ENCODE assay signal across 28 cellular contexts in the genomic region with DNA sequence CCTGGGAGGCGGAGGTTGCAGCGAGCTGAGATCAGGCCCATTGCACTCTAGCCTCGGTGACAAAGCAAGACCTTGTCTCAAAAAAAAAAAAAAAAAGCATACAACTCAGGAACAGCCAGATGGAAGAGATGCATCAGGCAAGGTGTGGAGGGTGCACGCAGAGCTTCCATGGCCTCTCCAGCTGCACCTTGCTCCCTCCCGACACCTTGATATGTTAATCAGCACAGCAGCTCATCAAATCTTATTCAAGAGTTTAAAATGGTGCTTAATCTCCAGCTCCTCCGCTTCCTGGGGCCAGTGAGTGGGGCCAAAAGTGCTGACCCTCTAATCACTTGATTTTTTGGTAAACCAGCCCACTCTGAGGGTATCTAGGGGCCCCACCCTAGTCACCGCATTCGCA.
"Had no signal": no experiment of that assay in that cellular context is flagged by ENCODE, and none has a peak within 500 bp of the region (broad histone marks: within the 10 kb centered on the region; RNA-seq: fewer than 3 reads in every experiment).

No MANE protein-coding gene starts in this region.

- H3K4me3 ChIP-seq: stomach, suprapubic skin, testis, thoracic aorta, thyroid gland, tibial artery, tibial nerve, transverse colon, upper lobe of left lung, upper lobe of right lung, uterus, vagina had no signal

- H3K36me3 Mint-ChIP-seq: stimulated activated effector memory CD8-positive, alpha-beta T cell treated with anti-CD3 and anti-CD28 coated beads, Interleukin-12 subunit alpha, Interleukin-12 subunit beta, amount 100 ng/mL, for 72 hours; stimulated activated memory B cell treated with anti-CD40 and anti-IgM and Interleukin-4, amounts not matched to agents 10 μg/mL and 1 μg/mL and 100 μg/mL, for 72 hours; type B pancreatic cell had no signal

- H3K9me3 ChIP-seq: stomach, suprapubic skin, testis, thoracic aorta, thyroid gland, tibial artery, tibial nerve, transverse colon, upper lobe of left lung, upper lobe of right lung, uterus, vagina had no signal

- DNase-seq: stimulated activated CD4-positive, alpha-beta T cell treated with anti-CD3 and anti-CD28 coated beads, Interleukin-2, amount 100 ng/mL, for 48 hours; stimulated activated CD4-positive, alpha-beta T cell treated with anti-CD3 and anti-CD28 coated beads, Interleukin-4, amount 100 ng/mL, for 1 hour; stimulated activated CD4-positive, alpha-beta T cell treated with anti-CD3 and anti-CD28 coated beads, Interleukin-4, amount 100 ng/mL, for 24 hours; stimulated activated CD4-positive, alpha-beta T cell treated with anti-CD3 and anti-CD28 coated beads, Interleukin-4, amount 100 ng/mL, for 4 hours; stimulated activated CD8-positive, alpha-beta memory T cell treated with anti-CD3 and anti-CD28 coated beads, Interleukin-4, amount 100 ng/mL, for 48 hours; stimulated activated naive B cell treated with anti-CD40 and anti-IgM and Interleukin-4, amounts not matched to agents 10 μg/mL and 1 μg/mL and 100 μg/mL, for 72 hours; stimulated activated naive CD4-positive, alpha-beta T cell; stimulated activated naive CD4-positive, alpha-beta T cell treated with Interleukin-2 at 50 U/mL for 16 hours; stimulated activated naive CD8-positive, alpha-beta T cell treated with anti-CD3 and anti-CD28 coated beads, Interleukin-15, amount 100 ng/mL, for 72 hours; stimulated activated naive CD8-positive, alpha-beta T cell treated with anti-CD3 and anti-CD28 coated beads, Interleukin-15, Interleukin-2, amounts not matched to agents 100 U/mL and 50 U/mL, for 24 hours; stomach; substantia nigra; testis; thyroid gland; tibial artery; transverse colon; trophoblast cell; upper lobe of left lung; upper lobe of right lung; uterus had no signal

- H3K27me3 ChIP-seq: stomach, suprapubic skin, testis, thyroid gland, tibial artery, tibial nerve, transverse colon, upper lobe of left lung, upper lobe of right lung, uterus, vagina had no signal

- H3K4me1 Mint-ChIP-seq: stimulated activated effector memory CD8-positive, alpha-beta T cell treated with anti-CD3 and anti-CD28 coated beads, Interleukin-12 subunit alpha, Interleukin-12 subunit beta, amount 100 ng/mL, for 72 hours; stimulated activated memory B cell treated with anti-CD40 and anti-IgM and Interleukin-4, amounts not matched to agents 10 μg/mL and 1 μg/mL and 100 μg/mL, for 72 hours; stimulated activated naive B cell treated with anti-CD40 and anti-IgM and Interleukin-4, amounts not matched to agents 10 μg/mL and 1 μg/mL and 100 μg/mL, for 72 hours; stimulated activated naive CD8-positive, alpha-beta T cell treated with anti-CD3 and anti-CD28 coated beads, Interleukin-15, amount 100 ng/mL, for 72 hours had no signal

- ATAC-seq: stimulated activated effector memory CD8-positive, alpha-beta T cell treated with anti-CD3 and anti-CD28 coated beads, Interleukin-12 subunit alpha, Interleukin-12 subunit beta, amount 100 ng/mL, for 72 hours; stimulated activated memory B cell treated with anti-CD40 and anti-IgM and Interleukin-4, amounts not matched to agents 10 μg/mL and 1 μg/mL and 100 μg/mL, for 72 hours; stimulated activated naive B cell treated with anti-CD40 and anti-IgM and Interleukin-4, amounts not matched to agents 10 μg/mL and 1 μg/mL and 100 μg/mL, for 72 hours; stimulated activated naive CD8-positive, alpha-beta T cell treated with anti-CD3 and anti-CD28 coated beads, Interleukin-15, amount 100 ng/mL, for 72 hours; stimulated activated naive CD8-positive, alpha-beta T cell treated with anti-CD3 and anti-CD28 coated beads, Interleukin-15, Interleukin-2, amounts not matched to agents 100 U/mL and 50 U/mL, for 24 hours; upper lobe of right lung had no signal

- H3K27ac ChIP-seq: stomach, suprapubic skin, testis, thoracic aorta, thyroid gland, tibial artery, tibial nerve, transverse colon, upper lobe of left lung, upper lobe of right lung, uterus, vagina had no signal

- H3K4me3 Mint-ChIP-seq: stimulated activated effector memory CD8-positive, alpha-beta T cell treated with anti-CD3 and anti-CD28 coated beads, Interleukin-12 subunit alpha, Interleukin-12 subunit beta, amount 100 ng/mL, for 72 hours; stimulated activated memory B cell treated with anti-CD40 and anti-IgM and Interleukin-4, amounts not matched to agents 10 μg/mL and 1 μg/mL and 100 μg/mL, for 72 hours; stimulated activated naive B cell treated with anti-CD40 and anti-IgM and Interleukin-4, amounts not matched to agents 10 μg/mL and 1 μg/mL and 100 μg/mL, for 72 hours; stimulated activated naive CD8-positive, alpha-beta T cell treated with anti-CD3 and anti-CD28 coated beads, Interleukin-15, amount 100 ng/mL, for 72 hours; stimulated activated naive CD8-positive, alpha-beta T cell treated with anti-CD3 and anti-CD28 coated beads, Interleukin-15, Interleukin-2, amounts not matched to agents 100 ng/mL and 50 ng/mL, for 24 hours; type B pancreatic cell had no signal

- H3K36me3 ChIP-seq: stomach, suprapubic skin, thoracic aorta, thyroid gland, tibial artery, tibial nerve, transverse colon, upper lobe of left lung, upper lobe of right lung, uterus, vagina had no signal

- H3K9me3 Mint-ChIP-seq: stimulated activated effector memory CD8-positive, alpha-beta T cell treated with anti-CD3 and anti-CD28 coated beads, Interleukin-12 subunit alpha, Interleukin-12 subunit beta, amount 100 ng/mL, for 72 hours; stimulated activated naive CD8-positive, alpha-beta T cell treated with anti-CD3 and anti-CD28 coated beads, Interleukin-15, amount 100 ng/mL, for 72 hours; stimulated activated naive CD8-positive, alpha-beta T cell treated with anti-CD3 and anti-CD28 coated beads, Interleukin-15, Interleukin-2, amounts not matched to agents 100 ng/mL and 50 ng/mL, for 24 hours had no signal

- H3K27ac Mint-ChIP-seq: stimulated activated effector memory CD8-positive, alpha-beta T cell treated with anti-CD3 and anti-CD28 coated beads, Interleukin-12 subunit alpha, Interleukin-12 subunit beta, amount 100 ng/mL, for 72 hours; stimulated activated memory B cell treated with anti-CD40 and anti-IgM and Interleukin-4, amounts not matched to agents 10 μg/mL and 1 μg/mL and 100 μg/mL, for 72 hours; stimulated activated naive B cell treated with anti-CD40 and anti-IgM and Interleukin-4, amounts not matched to agents 10 μg/mL and 1 μg/mL and 100 μg/mL, for 72 hours; stimulated activated naive CD8-positive, alpha-beta T cell treated with anti-CD3 and anti-CD28 coated beads, Interleukin-15, Interleukin-2, amounts not matched to agents 100 ng/mL and 50 ng/mL, for 24 hours; type B pancreatic cell had no signal

- H3K4me1 ChIP-seq: stomach, suprapubic skin, testis, thyroid gland, tibial artery, tibial nerve, transverse colon, upper lobe of right lung, uterus, vagina had no signal
